ENCODE assay signal across 8 cellular contexts in the genomic region with DNA sequence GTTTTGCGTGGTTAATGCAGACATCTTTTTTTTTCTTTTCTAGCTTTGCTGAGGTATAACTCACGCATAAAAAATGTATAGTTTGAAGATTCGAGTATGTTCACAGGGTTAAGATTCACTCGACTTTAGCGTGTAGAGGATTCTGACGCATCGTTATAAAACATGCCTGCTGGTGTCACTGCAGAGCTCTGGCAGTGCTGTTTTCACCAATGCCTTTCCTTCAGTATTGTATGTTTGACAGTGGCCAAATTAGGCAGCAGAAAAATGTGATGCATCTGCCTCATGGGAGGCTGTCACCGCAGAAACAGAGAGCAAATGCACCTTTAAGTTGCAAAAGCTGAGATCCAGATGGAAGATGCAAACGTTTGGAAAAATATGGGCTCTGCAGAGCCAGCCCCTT. TPM values are rescaled to one million over a fixed set of nuclear protein-coding genes. Genes with fewer than 3 reads are reported as not detected.
A peak's percentile ranks its signal among the peaks of the same experiment; 100 is the strongest.
DNase-seq lines count a peak whose midpoint lies in the region; ATAC-seq and TF ChIP-seq lines count a peak whose summit lies in the region.

No MANE protein-coding gene starts in this region.

- no peaks in the 10 kb centered on the region for H3F3A ChIP-seq in MM.1S (ENCODE audit: insufficient read depth, low read length)

- peaks cover 2% of the 10 kb centered on the region for H3K27me3 ChIP-seq in GM06990 (replicated peaks; ENCODE audit: control insufficient read depth, insufficient read depth, low read length)
- peaks cover 6% of the 10 kb centered on the region; the same call in 1 of the 2 replicates for H3K27me3 ChIP-seq in MM.1S (replicated peaks; ENCODE audit: insufficient read depth, low read length)
- no peaks in the 10 kb centered on the region for H3K27me3 ChIP-seq in ascending aorta
- H3K27me3 ChIP-seq in left lung, result peaks cover 0 to 7% of the 10 kb centered on the region in 2 donors
- peaks cover 14% of the 10 kb centered on the region for H3K27me3 ChIP-seq in transverse colon

- TF ChIP-seq EP300 in transverse colon (IDR thresholded peaks at IDR 0.05; ENCODE audit: low read depth), result no peak

- no peak overlapping the region for H2AFZ ChIP-seq in MM.1S (ENCODE audit: low read length)

- H3K9me3 ChIP-seq in MM.1S (replicated peaks; ENCODE audit: insufficient read depth, low read length), result no peaks in the 10 kb centered on the region
- H3K9me3 ChIP-seq in ascending aorta, result no peaks in the 10 kb centered on the region
- no peaks in the 10 kb centered on the region for H3K9me3 ChIP-seq in left lung
- H3K9me3 ChIP-seq in transverse colon, result no peaks in the 10 kb centered on the region

- in situ Hi-C loops in transverse colon (cut with MboI; ENCODE audit: low pct_ligation_motif_present in 1 of 4, low pct_unique_long_range_greater_than_20kb in 1 of 4, low sequenced_read_pairs in 3 of 4), result loop anchor here in 1 of 4 donors (25.0 kb wide), 1 partner anchor 253 kb away; no protein-coding TSS in a partner anchor

- 27 to 59% methylated on average over 3 to 9 of the region's 9 CpGs for WGBS in transverse colon (ENCODE audit: low coverage in 1 of 2), 2 donors

- no peak overlapping the region for H3K9ac ChIP-seq in MM.1S (ENCODE audit: low read length)

- ATAC-seq in left lung, result no peak

- H3K36me3 ChIP-seq in GM06990 (ENCODE audit: control insufficient read depth, insufficient read depth, low read length) (no peaks in the 10 kb centered on the region), MM.1S (replicated peaks; ENCODE audit: insufficient read depth, low read length) (no peaks in the 10 kb centered on the region), ascending aorta (no peaks in the 10 kb centered on the region), left lung (no peaks in the 10 kb centered on the region), transverse colon (no peaks in the 10 kb centered on the region)

- no peaks in the 10 kb centered on the region for H3K79me2 ChIP-seq in MM.1S (ENCODE audit: low read length)

- no peak for TF ChIP-seq POLR2A in transverse colon (IDR thresholded peaks at IDR 0.05)

- H3K4me3 ChIP-seq in GM06990 (replicated peaks; ENCODE audit: low read depth, low read length) (no peak overlapping the region), MM.1S (ENCODE audit: low read length) (no peak overlapping the region), ascending aorta (no peak overlapping the region), left lung (no peak overlapping the region), transverse colon (no peak overlapping the region)

- DNase-seq in GM06990 (ENCODE audit: extremely low read depth, insufficient read length) (no peak), MM.1S (peak; percentile 59), activated T-cell treated with anti-CD3 and anti-CD28 coated beads for 24 hours (ENCODE audit: low read depth) (peak; percentile 12), kidney glomerular epithelial cell (lab: John Stamatoyannopoulos, UW) (peak; percentile 19), ascending aorta (ENCODE audit: low spot score in 2 of 2) (no peak), left lung (no peak), foreskin melanocyte (no peak), transverse colon (no peak)

- no peaks in the 10 kb centered on the region for H3K9me2 ChIP-seq in MM.1S (replicated peaks; ENCODE audit: insufficient read depth, low read length)

- H3K4me1 ChIP-seq in MM.1S (ENCODE audit: low read length) (0 out of 2 replicates have a peak, but pooled peaks cover 2% of the 10 kb centered on the region), ascending aorta (no peaks in the 10 kb centered on the region), left lung (no peaks in the 10 kb centered on the region), transverse colon (no peaks in the 10 kb centered on the region)

- intact Hi-C loops in ascending aorta (cut with DNase I), result no loop called here
- intact Hi-C loops in left lung (cut with DNase I), result no loop called here
- intact Hi-C loops in transverse colon (cut with DNase I; ENCODE audit: low total_unique reads), result no loop called here

- H3K4me2 ChIP-seq in MM.1S (ENCODE audit: low read depth, low read length), result no peak overlapping the region

- H3K27ac ChIP-seq in MM.1S (ENCODE audit: low read length) (no peak overlapping the region), ascending aorta (no peak overlapping the region), left lung (no peak overlapping the region), transverse colon (no peak overlapping the region)

- TF ChIP-seq CTCF in GM06990 (IDR thresholded peaks at IDR 0.05; ENCODE audit: insufficient read depth, low read length, poor library complexity, severe bottlenecking) (peak; percentile 59), MM.1S (IDR thresholded peaks at IDR 0.05; ENCODE audit: low read length) (peak; percentile 46), ascending aorta (IDR thresholded peaks at IDR 0.05) (no peak), left lung (IDR thresholded peaks at IDR 0.05) (no peak), transverse colon (IDR thresholded peaks at IDR 0.05) (peak in 1 of 5 experiments; percentile 27)

- no peaks in the 10 kb centered on the region for H4K20me1 ChIP-seq in MM.1S (ENCODE audit: insufficient read depth, low read length)

RNA-seq across cellular contexts. Expression of gene SIRPB2, which starts 18.0 kb away (rescaled TPM):
- total RNA-seq in ascending aorta (8.6 TPM), left lung (10 to 100 TPM in 1 of 2 donors, 1 to 10 TPM in 1; 9.2 to 29.9 TPM), transverse colon (1 to 10 TPM in 2 of 4 donors, not detected in 2; 3.7 to 3.8 TPM)

RNA-seq across cellular contexts. Expression of gene NSFL1C, which starts 42.6 kb away (rescaled TPM):
- total RNA-seq in ascending aorta (58.5 TPM), left lung (10 to 100 TPM; 60.5 to 96.9 TPM), transverse colon (10 to 100 TPM; 14.7 to 51.2 (median 48.8) TPM)

RNA-seq across cellular contexts. Expression of gene SIRPD, which starts 48.3 kb away (rescaled TPM):
- not detected for total RNA-seq in ascending aorta
- 1 to 10 TPM in 1 of 2 donors, under 1 TPM in 1; 0.79 to 1.6 TPM for total RNA-seq in left lung
- not detected for total RNA-seq in transverse colon

Comparison
In these comparisons a context has a peak if more than half of its experiments do, and no peak if none do; other contexts are left out.
1. DNase-seq: peak in MM.1S (single experiment), activated T-cell treated with anti-CD3 and anti-CD28 coated beads for 24 hours (single experiment) and kidney glomerular epithelial cell (single experiment); none in GM06990 (single experiment), ascending aorta (0 of 2), left lung (0 of 2), foreskin melanocyte (single experiment) and transverse colon (single experiment).
2. CTCF ChIP-seq: peak in GM06990 (single experiment) and MM.1S (single experiment); none in ascending aorta (0 of 3) and left lung (0 of 2).